Comparison of ENCODE assay signal across 10 cellular contexts in the genomic region with DNA sequence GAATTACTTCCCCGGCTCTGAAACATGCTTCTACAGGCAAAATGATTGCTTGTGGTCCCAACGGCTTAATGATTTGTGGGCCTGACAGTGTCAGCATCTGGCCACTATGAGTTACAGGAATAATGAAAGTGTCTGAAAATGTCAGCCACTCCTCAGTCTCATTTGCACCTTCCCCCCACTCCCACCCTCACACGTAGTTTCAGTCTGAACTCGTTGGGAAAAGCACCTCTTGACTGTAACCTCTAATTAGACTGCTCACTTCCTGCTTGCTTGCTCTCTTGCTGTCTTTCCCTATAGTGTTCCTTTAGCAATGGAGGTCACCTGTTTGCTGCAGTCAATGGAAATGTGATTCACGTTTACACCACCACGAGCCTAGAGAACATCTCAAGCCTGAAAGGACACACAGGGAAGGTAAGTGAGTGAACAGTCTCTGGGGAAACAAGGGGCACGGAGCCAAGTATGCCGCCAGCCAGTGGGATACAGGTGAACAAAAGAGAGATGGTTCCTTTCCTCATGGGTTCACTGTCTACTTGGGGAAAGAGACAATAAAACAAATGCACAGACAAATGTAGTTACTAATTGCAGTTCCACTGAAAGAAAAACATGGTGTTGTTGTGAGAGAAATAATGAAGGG. TPM values are rescaled to one million over a fixed set of nuclear protein-coding genes. Genes with fewer than 3 reads are reported as not detected.
A peak's percentile ranks its signal among the peaks of the same experiment; 100 is the strongest.
DNase-seq lines count a peak whose midpoint lies in the region; ATAC-seq and TF ChIP-seq lines count a peak whose summit lies in the region.
"Had no signal": no experiment of that assay in that cellular context is flagged by ENCODE, and none has a peak within 500 bp of the region (broad histone marks: within the 10 kb centered on the region; RNA-seq: fewer than 3 reads in every experiment).

No MANE protein-coding gene starts in this region.

- H3K36me3 ChIP-seq in adrenal gland (replicated peaks in 1 of 2) (no peaks in the 10 kb centered on the region), SJCRH30 (no peaks in the 10 kb centered on the region; the same call in 1 of the 2 replicates)

- no peaks in the 10 kb centered on the region for H3K9me3 ChIP-seq in adrenal gland (replicated peaks in 1 of 3)
- H3K9me3 ChIP-seq in SJCRH30 (replicated peaks) = peaks cover 7% of the 10 kb centered on the region

- 61 to 75% (median 65%) methylated on average over 8 of the region's 8 CpGs for WGBS in adrenal gland, 4 donors

- DNase-seq in DMS79 (lab: John Stamatoyannopoulos, UW) (peak; percentile 48), NCI-H748 treated with DMSO at 0.1 percent for 48 hours (lab: John Stamatoyannopoulos, UW) (peak; percentile 99), adrenal gland (no peak), SJCRH30 (no peak), AG08395 (ENCODE audit: low spot score) (no peak)
- DNase-seq: naive B cell had no signal

- H3K4me3 ChIP-seq in adrenal gland = no peak overlapping the region
- H3K4me3 ChIP-seq in SJCRH30 = no peak overlapping the region

- intact Hi-C loops in adrenal gland (cut with DNase I) = no loop called here

- H3K27me3 ChIP-seq in adrenal gland (no peaks in the 10 kb centered on the region), SJCRH30 (no peaks in the 10 kb centered on the region; the same call in 1 of the 2 replicates)

- no peak for TF ChIP-seq CTCF in adrenal gland (IDR thresholded peaks at IDR 0.05)

- no peak for TF ChIP-seq POLR2A in adrenal gland (IDR thresholded peaks at IDR 0.05)

- peak; percentile 68 for ATAC-seq in GM19395 (IDR thresholded peaks at IDR 0.05; ENCODE audit: unreplicated experiment)
- ATAC-seq in HG03432 (IDR thresholded peaks at IDR 0.05; ENCODE audit: unreplicated experiment) = peak; percentile 64
- ATAC-seq in HG03196 (IDR thresholded peaks at IDR 0.05; ENCODE audit: unreplicated experiment) = no peak
- ATAC-seq: SK-N-SH treated with all-trans-retinoic acid at 6 μM for 48 hours had no signal

- H3K27ac ChIP-seq in adrenal gland (no peak overlapping the region), SJCRH30 (no peak overlapping the region)

- H3K4me1 ChIP-seq in adrenal gland (replicated peaks in 1 of 2) (no peaks in the 10 kb centered on the region), SJCRH30 (no peaks in the 10 kb centered on the region)

RNA-seq across cellular contexts. Expression of gene CFAP57, which starts 27.1 kb away (rescaled TPM):
- total RNA-seq in adrenal gland = 1 to 10 TPM in 1 of 8 donors, under 1 TPM in 4, not detected in 3; 0.06 to 2.1 (median 0.23) TPM
- polyA plus RNA-seq in adrenal gland = 1 to 10 TPM in 1 of 3 donors, under 1 TPM in 2; 0.33 to 1.3 (median 0.37) TPM
- 0.04 TPM in 1 of 2 replicates, not detected in the other for total RNA-seq in SJCRH30 (2014; rRNA removed; shearing (Covaris generic))

RNA-seq across cellular contexts. Expression of gene EBNA1BP2, which starts 27.1 kb away (rescaled TPM):
- total RNA-seq in adrenal gland = 10 to 100 TPM; 33.4 to 68.1 (median 48.2) TPM
- 100 to 1,000 TPM in 1 of 3 donors, 10 to 100 TPM in 2; 32.6 to 189 (median 37.2) TPM for polyA plus RNA-seq in adrenal gland
- 95.8 and 97.2 TPM in 2 replicates for total RNA-seq in SJCRH30 (2014; rRNA removed; shearing (Covaris generic))

Comparison
In these comparisons a context has a peak if more than half of its experiments do, and no peak if none do; other contexts are left out.
1. DNase-seq: peak in DMS79 (single experiment) and NCI-H748 treated with DMSO at 0.1 percent for 48 hours (single experiment); none in adrenal gland (0 of 7), SJCRH30 (0 of 2) and AG08395 (single experiment).